21 cellular contexts compared by ENCODE assay signal in the genomic region with DNA sequence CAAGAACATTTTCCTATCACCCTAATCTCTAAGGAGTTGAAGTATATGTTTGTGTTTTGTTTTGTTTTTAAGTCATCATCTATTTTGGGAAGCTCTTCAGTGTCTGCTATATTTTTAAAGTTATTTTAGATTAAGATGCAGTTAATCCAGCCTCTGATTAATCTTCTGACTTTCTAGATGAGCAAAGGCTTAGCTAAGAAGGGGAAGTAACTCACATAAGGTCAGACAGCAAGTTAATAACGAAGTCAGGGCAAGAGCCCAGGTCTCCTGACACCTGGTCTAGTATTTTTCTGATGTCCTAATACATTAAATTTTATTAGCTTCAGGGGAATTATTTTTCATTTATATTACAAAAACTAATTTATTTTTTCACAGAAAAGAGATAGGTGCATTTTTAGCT.
DNase-seq lines count a peak whose midpoint lies in the region; ATAC-seq, FAIRE-seq and TF ChIP-seq lines count a peak whose summit lies in the region.
"Had no signal": no experiment of that assay in that cellular context is flagged by ENCODE, and none has a peak within 500 bp of the region (broad histone marks: within the 10 kb centered on the region; RNA-seq: fewer than 3 reads in every experiment).

No MANE protein-coding gene starts in this region.

- no peak overlapping the region for H2AFZ ChIP-seq in H1 (ENCODE audit: low read length)

- H4K91ac ChIP-seq in H1 (replicated peaks; ENCODE audit: insufficient read length, low read length) = no peak overlapping the region

- no peak for TF ChIP-seq EP300 in H1 (IDR thresholded peaks at IDR 0.05; ENCODE audit: borderline replicate concordance in 1 of 2, low read depth in 2 of 2, low read length in 2 of 2)

- H2BK120ac ChIP-seq in H1 (replicated peaks; ENCODE audit: low read depth, low read length) = no peak overlapping the region

- H3K79me2 ChIP-seq in H1 (ENCODE audit: control insufficient read depth in 1 of 2, insufficient read depth in 2 of 2, low read length in 2 of 2) = peaks cover 2 to 25% of the 10 kb centered on the region in 2 experiments; a peak in 2 of 4 replicates

- H3K14ac ChIP-seq in H1 (ENCODE audit: insufficient read length) = no peak overlapping the region

- no peaks in the 10 kb centered on the region for H3K9me3 ChIP-seq in H1 (ENCODE audit: insufficient read depth in 2 of 2, low read depth in 1 of 2, low read length in 1 of 2)
- H3K9me3 ChIP-seq: gastroesophageal sphincter, right lobe of liver had no signal

- H4K5ac ChIP-seq in H1 (ENCODE audit: insufficient read length, low read depth, low read length) = no peak overlapping the region

- TF ChIP-seq POLR2A in H1 (IDR thresholded peaks at IDR 0.05; ENCODE audit: control extremely low read depth in 1 of 2, low read depth in 2 of 2, low read length in 2 of 2) = no peak

- TF ChIP-seq CTCF in H1 (IDR thresholded peaks at IDR 0.05; ENCODE audit: control extremely low read depth in 1 of 3, insufficient read depth in 1 of 3, low read depth in 1 of 3, low read length in 3 of 3) = no peak

- H3K4me3 ChIP-seq in H1 (ENCODE audit: extremely low read depth in 1 of 4, insufficient read depth in 2 of 4, low read depth in 3 of 4, low read length in 4 of 4) = peak overlapping the region in 1 of 4 experiments; percentile 11; a peak in 1 of 8 replicates
- H3K4me3 ChIP-seq: gastroesophageal sphincter, right lobe of liver had no signal

- no peak overlapping the region for H3K4ac ChIP-seq in H1 (replicated peaks; ENCODE audit: insufficient read length, low read depth, low read length)

- POLR2A ChIA-PET in H1 (lab: Charles Lee; ENCODE audit: partially characterized antibody) = interaction anchor here (0.5 to 1.0 kb wide), 4 partner anchors 11 to 143 kb away, joined by 3 read pairs; no protein-coding TSS in a partner anchor

- H3K27ac ChIP-seq in H1 (ENCODE audit: low read depth, low read length) = no peak overlapping the region
- H3K27ac ChIP-seq: brain microvascular endothelial cell, right lobe of liver, RWPE1 had no signal

- H4K20me1 ChIP-seq in H1 (replicated peaks in 1 of 2; ENCODE audit: control insufficient read depth in 1 of 2, insufficient read depth in 2 of 2, low read length in 2 of 2) = peaks cover 0 to 4% of the 10 kb centered on the region in 2 experiments

- no peak overlapping the region for H2BK20ac ChIP-seq in H1 (ENCODE audit: low read length)

- no peak overlapping the region for H3K56ac ChIP-seq in H1 (replicated peaks; ENCODE audit: insufficient read length, low read depth, low read length)

- no peaks in the 10 kb centered on the region for H3K79me1 ChIP-seq in H1 (ENCODE audit: low read depth, low read length)

- H3K9ac ChIP-seq in H1 (replicated peaks in 1 of 4; ENCODE audit: extremely low read depth in 1 of 4, low read depth in 3 of 4, low read length in 3 of 4) = no peak overlapping the region

- WGBS in H1 (ENCODE audit: extremely low coverage in 1 of 2, insufficient coverage in 1 of 2, insufficient read length in 1 of 2, insufficient replicate concordance in 2 of 2, low coverage in 1 of 2, low lambda C conversion rate in 2 of 2, missing lambda C conversion rate in 1 of 2), 2 experiments = 63% methylated on average over 1 of the region's 1 CpG; no CpG with 5 or more reads in 1 of the 2 experiments

- no peak overlapping the region for H3K18ac ChIP-seq in H1 (ENCODE audit: extremely low read depth, low read length)

- no peak for TF ChIP-seq RAD21 in H1 (IDR thresholded peaks at IDR 0.05 in 1 of 2, conservative IDR thresholded peaks at IDR 0.05 in 1 of 2; ENCODE audit: low read depth in 2 of 2, low read length in 2 of 2)

- ATAC-seq in GM18498 (IDR thresholded peaks at IDR 0.05; ENCODE audit: unreplicated experiment) (peak; percentile 54), GM21723 (IDR thresholded peaks at IDR 0.05; ENCODE audit: unreplicated experiment) (peak; percentile 50), HG03432 (IDR thresholded peaks at IDR 0.05; ENCODE audit: unreplicated experiment) (peak; percentile 62), HG02840 (IDR thresholded peaks at IDR 0.05; ENCODE audit: low FRiP score, unreplicated experiment) (no peak)
- ATAC-seq: activated CD8-positive, alpha-beta T cell treated with anti-CD3 and anti-CD28 coated beads, Interleukin-2, amount 10 ng/mL, durations not matched to agents 7 days and 5 days; activated T-cell treated with anti-CD3 and anti-CD28 coated beads, Interleukin-2, amount 50 U/mL, for 72 hours; gastroesophageal sphincter; right lobe of liver had no signal

- no peak for FAIRE-seq in H1 (lab: Jason Lieb, UNC)
- FAIRE-seq in HTR-8/SVneo (lab: Jason Lieb, UNC) = no peak
- FAIRE-seq: A204.1, GM18507 had no signal

- H3K4me1 ChIP-seq in H1 (replicated peaks in 1 of 4; ENCODE audit: control insufficient read depth in 3 of 4, insufficient read depth in 4 of 4, low read length in 3 of 4) = peaks cover 5 to 24% (median 19%) of the 10 kb centered on the region in 4 experiments

- no peak overlapping the region for H2BK5ac ChIP-seq in H1 (ENCODE audit: low read depth, low read length)

- no peaks in the 10 kb centered on the region for H3K27me3 ChIP-seq in H1 (replicated peaks in 1 of 4; ENCODE audit: control insufficient read depth in 3 of 4, extremely low read depth in 1 of 4, insufficient read depth in 3 of 4, low read length in 3 of 4)
- H3K27me3 ChIP-seq: brain microvascular endothelial cell, gastroesophageal sphincter, right lobe of liver had no signal

- H2AK5ac ChIP-seq in H1 (ENCODE audit: low read depth, low read length) = no peak overlapping the region

- CTCF ChIA-PET in H1 (lab: Charles Lee; ENCODE audit: partially characterized antibody) = interaction anchor here (0.6 to 2.1 kb wide), 8 partner anchors 9 to 320 kb away, joined by 3 to 7 read pairs (median 4); no protein-coding TSS in a partner anchor

- no peaks in the 10 kb centered on the region for H3K23me2 ChIP-seq in H1 (ENCODE audit: low read depth, low read length)

- no peaks in the 10 kb centered on the region; a peak in 1 of 8 replicates for H3K36me3 ChIP-seq in H1 (ENCODE audit: control insufficient read depth in 2 of 4, insufficient read depth in 4 of 4, low read length in 3 of 4)
- H3K36me3 ChIP-seq: brain microvascular endothelial cell, gastroesophageal sphincter, right lobe of liver had no signal

- no peak for DNase-seq in H1 (ENCODE audit: low read depth in 1 of 2, low spot score in 2 of 2)
- DNase-seq in SHP77 treated with DMSO at 0.1 percent for 48 hours (lab: John Stamatoyannopoulos, UW) = no peak
- DNase-seq in HTR-8/SVneo (ENCODE audit: insufficient read length, low spot score) = no peak
- DNase-seq in NCI-H1417 (lab: John Stamatoyannopoulos, UW) = no peak
- DNase-seq: activated CD8-positive, alpha-beta T cell treated with anti-CD3 and anti-CD28 coated beads, Interleukin-2, amount 10 ng/mL, durations not matched to agents 7 days and 5 days; activated T-cell treated with anti-CD3 and anti-CD28 coated beads, Interleukin-2, amount 50 U/mL, for 72 hours; brain microvascular endothelial cell; C1 segment of cervical spinal cord; HCEC 1CT; Kasumi-1; NCI-H1417 treated with DMSO at 0.1 percent for 48 hours; NCI-H2171 treated with DMSO at 0.1 percent for 48 hours; right lobe of liver had no signal

- H2BK15ac ChIP-seq in H1 (ENCODE audit: low read length) = no peak overlapping the region

- no peak overlapping the region for H2BK12ac ChIP-seq in H1 (ENCODE audit: low read depth, low read length)

- H3K23ac ChIP-seq in H1 (ENCODE audit: insufficient read length) = no peak overlapping the region

- H4K8ac ChIP-seq in H1 (ENCODE audit: extremely low read depth, insufficient read depth, low read length) = no peak overlapping the region

- H3K4me2 ChIP-seq in H1 (ENCODE audit: insufficient read depth in 1 of 2, low read depth in 2 of 2, low read length in 2 of 2) = peak overlapping the region; percentile 9 to 30; a peak in 2 of 4 replicates

TF ChIP-seq in H1, 55 proteins besides CTCF, POLR2A, EP300 and RAD21:
- TF ChIP-seq FOSL1 (IDR thresholded peaks at IDR 0.05; ENCODE audit: insufficient read depth, low read depth, low read length) (no peak), NANOG (IDR thresholded peaks at IDR 0.05; ENCODE audit: insufficient read depth, low read depth, low read length, poor library complexity, severe bottlenecking) (no peak), POLR2AphosphoS5 (IDR thresholded peaks at IDR 0.05; ENCODE audit: low read depth, low read length) (no peak)
TF ChIP-seq in H1: peak in this region for 0.
